Comparison of ENCODE assay signal across 3 cellular contexts in genomic region chr16:10621216-10621949, GRCh38. TPM values are rescaled to one million over a fixed set of nuclear protein-coding genes. Genes with fewer than 3 reads are reported as not detected.
"Had no signal": no experiment of that assay in that cellular context is flagged by ENCODE, and none has a peak within 500 bp of the region (broad histone marks: within the 10 kb centered on the region; RNA-seq: fewer than 3 reads in every experiment).

No MANE protein-coding gene starts in this region.

RNA-seq across cellular contexts. Expression of gene EMP2, which starts 41.0 kb away (rescaled TPM):
- total RNA-seq: naive thymus-derived CD4-positive, alpha-beta T cell; natural killer cell treated with Interleukin-12 subunit alpha and Interleukin-12 subunit beta and Interleukin-15 and Interleukin-18, amount 100 ng/mL, for 72 hours had no signal
- polyA plus RNA-seq: immature natural killer cell; naive thymus-derived CD4-positive, alpha-beta T cell had no signal
